Comparison of ENCODE assay signal across 8 cellular contexts in genomic region chr22:45212992-45213751, GRCh38. TPM values are rescaled to one million over a fixed set of nuclear protein-coding genes. Genes with fewer than 3 reads are reported as not detected.
DNase-seq lines count a peak whose midpoint lies in the region; ATAC-seq and TF ChIP-seq lines count a peak whose summit lies in the region.

No MANE protein-coding gene starts in this region.

- peak overlapping the region; percentile 91 for H3K4me3 Mint-ChIP-seq in HFFc6
- no peak overlapping the region for H3K4me3 Mint-ChIP-seq in H9
- no peak overlapping the region for H3K4me3 Mint-ChIP-seq in T-helper 17 cell

- H2BK120ac ChIP-seq in H9 (ENCODE audit: low read depth, low read length, poor library complexity, severe bottlenecking), result no peak overlapping the region

- no peak overlapping the region for H3K4me3 ChIP-seq in SJCRH30

- no peak overlapping the region for H4K8ac ChIP-seq in H9 (replicated peaks; ENCODE audit: insufficient read length, low read depth, low read length)

- no peak overlapping the region for H3K9ac ChIP-seq in H9 (ENCODE audit: extremely low read depth, insufficient read length, low read length)

- no peak overlapping the region for H3K4ac ChIP-seq in H9 (ENCODE audit: low read depth, low read length)

- no peak overlapping the region for H3K4me2 ChIP-seq in H9 (ENCODE audit: insufficient read depth, insufficient read length, low read length)

- H3K27me3 Mint-ChIP-seq in HFFc6 (ENCODE audit: insufficient read depth) (peaks cover 3% of the 10 kb centered on the region), H9 (ENCODE audit: low read depth) (no peaks in the 10 kb centered on the region; the same call in none of the 2 replicates), T-helper 17 cell (no peaks in the 10 kb centered on the region)

- ATAC-seq in GM21515 (IDR thresholded peaks at IDR 0.05; ENCODE audit: unreplicated experiment) (no peak), T-helper 17 cell (no peak)

- H3K18ac ChIP-seq in H9 (ENCODE audit: insufficient read length, low read depth, low read length), result no peak overlapping the region

- H3K9me3 Mint-ChIP-seq in HFFc6 (no peaks in the 10 kb centered on the region), H9 (no peaks in the 10 kb centered on the region)

- H2AFZ ChIP-seq in H9 (ENCODE audit: low read length), result no peak overlapping the region

- H3K9me3 ChIP-seq in H9 (ENCODE audit: control insufficient read depth, low read depth, low read length) (no peaks in the 10 kb centered on the region), SJCRH30 (replicated peaks) (no peaks in the 10 kb centered on the region), T-helper 17 cell (ENCODE audit: control insufficient read depth, low read length, poor library complexity, severe bottlenecking) (no peaks in the 10 kb centered on the region)

- TF ChIP-seq CTCF in HFFc6 (IDR thresholded peaks at IDR 0.05) (no peak), H9 (conservative IDR thresholded peaks at IDR 0.05) (no peak)

- no peak overlapping the region for H2BK20ac ChIP-seq in H9 (ENCODE audit: low read depth, low read length, poor library complexity, severe bottlenecking)

- H3K79me2 ChIP-seq in H9 (ENCODE audit: insufficient read depth, low read length), result no peaks in the 10 kb centered on the region; the same call in 1 of the 2 replicates

- H4K91ac ChIP-seq in H9 (ENCODE audit: insufficient read length, low read depth, low read length), result no peak overlapping the region

- no CpG with 5 or more reads among the region's 22 CpGs for WGBS in H9 (ENCODE audit: extremely low coverage, insufficient read length, low lambda C conversion rate)

- H3K79me1 ChIP-seq in H9 (ENCODE audit: insufficient read depth, low read depth, low read length, poor library complexity, severe bottlenecking), result no peaks in the 10 kb centered on the region

- H3K4me1 Mint-ChIP-seq in HFFc6 (ENCODE audit: low read depth) (peaks cover 52% of the 10 kb centered on the region), H9 (peaks cover 21 to 47% of the 10 kb centered on the region in 2 experiments), T-helper 17 cell (peaks cover 9% of the 10 kb centered on the region)

- 0 out of 2 replicates have a peak, but pooled peaks cover 2% of the 10 kb centered on the region for H3K4me1 ChIP-seq in H9 (ENCODE audit: insufficient read depth, low read length)
- H3K4me1 ChIP-seq in SJCRH30, result peaks cover 5% of the 10 kb centered on the region; the same call in 1 of the 2 replicates

- H4K20me1 ChIP-seq in H9 (ENCODE audit: control insufficient read depth, insufficient read depth, insufficient read length), result no peaks in the 10 kb centered on the region

- H2BK5ac ChIP-seq in H9 (ENCODE audit: insufficient read length, low read length), result no peak overlapping the region

- H3K27me3 ChIP-seq in H9 (ENCODE audit: insufficient read depth, low read length) (no peaks in the 10 kb centered on the region), SJCRH30 (no peaks in the 10 kb centered on the region)

- DNase-seq in HFFc6 (peak; percentile 53), amygdala (lab: John Stamatoyannopoulos, UW) (peak in 43 of 56 donors; percentile 27 to 73 (median 52)), hippocampal formation (lab: John Stamatoyannopoulos, UW) (peak; percentile 38 to 39), stromal cell of bone marrow (ENCODE audit: low read depth) (peak; percentile 61), H9 (no peak), SJCRH30 (no peak), T-helper 17 cell (no peak)

- H3K27ac ChIP-seq in H9 (ENCODE audit: insufficient read length, low read depth, low read length) (no peak overlapping the region), SJCRH30 (no peak overlapping the region)

- H3K23me2 ChIP-seq in H9 (ENCODE audit: insufficient read length, low read depth, low read length, poor library complexity, severe bottlenecking), result no peaks in the 10 kb centered on the region

- peak overlapping the region; percentile 98 for H3K27ac Mint-ChIP-seq in HFFc6
- peak overlapping the region in 1 of 3 experiments; percentile 70; a peak in 1 of 7 replicates for H3K27ac Mint-ChIP-seq in H9
- H3K27ac Mint-ChIP-seq in T-helper 17 cell, result no peak overlapping the region

- no peak overlapping the region for H3T11ph ChIP-seq in H9 (ENCODE audit: low read length)

- H2BK15ac ChIP-seq in H9 (ENCODE audit: low read depth, low read length), result no peak overlapping the region

- H2AK5ac ChIP-seq in H9 (ENCODE audit: insufficient read length, low read length), result no peak overlapping the region

- H3K36me3 Mint-ChIP-seq in HFFc6 (ENCODE audit: low read depth), result peaks cover 19% of the 10 kb centered on the region
- H3K36me3 Mint-ChIP-seq in H9 (ENCODE audit: insufficient read depth in 1 of 3, low read depth in 3 of 3), result peaks cover 0 to 15% (median 3%) of the 10 kb centered on the region in 3 experiments; a peak in 6 of 7 replicates
- no peaks in the 10 kb centered on the region for H3K36me3 Mint-ChIP-seq in T-helper 17 cell (ENCODE audit: low read depth)

- no peak overlapping the region for H3K14ac ChIP-seq in H9 (ENCODE audit: insufficient read depth, low read length)

- no peak overlapping the region for H3K23ac ChIP-seq in H9 (ENCODE audit: insufficient read length, low read depth, low read length)

- H3K56ac ChIP-seq in H9 (ENCODE audit: insufficient read length, low read depth, low read length), result no peak overlapping the region

- H2BK12ac ChIP-seq in H9 (ENCODE audit: insufficient read length, low read depth, low read length), result no peak overlapping the region

- H4K5ac ChIP-seq in H9 (ENCODE audit: insufficient read length, low read depth, low read length), result no peak overlapping the region

- H3K36me3 ChIP-seq in SJCRH30, result no peaks in the 10 kb centered on the region

RNA-seq across cellular contexts. Expression of gene KIAA0930, which starts 27.5 kb away (rescaled TPM):
- 10 to 100 TPM; 53.9 to 70.1 (median 57.8) TPM for total RNA-seq in HFFc6 (2021; fragmentation: NEBNext Ultra II Directional; extraction: Animal tissue kit (Norgen Biotek cat#: 25700))
- 45.3 and 46.2 TPM in 2 replicates for total RNA-seq in H9 (2021)
- 9.3 and 15.2 TPM in 2 replicates for total RNA-seq in SJCRH30 (2014; rRNA removed; shearing (Covaris generic))
- 10 to 100 TPM; 10.9 to 11.6 TPM for total RNA-seq in T-helper 17 cell

RNA-seq across cellular contexts. Expression of gene NUP50, which starts 49.4 kb away (rescaled TPM):
- total RNA-seq in HFFc6 (2021; fragmentation: NEBNext Ultra II Directional; extraction: Animal tissue kit (Norgen Biotek cat#: 25700)), result 10 to 100 TPM; 44.3 to 63.0 (median 56.6) TPM
- 125 and 134 TPM in 2 replicates for total RNA-seq in H9 (2021)
- 52.2 and 58.6 TPM in 2 replicates for total RNA-seq in SJCRH30 (2014; rRNA removed; shearing (Covaris generic))
- 10 to 100 TPM; 89.3 to 99.2 TPM for total RNA-seq in T-helper 17 cell

Comparison
In these comparisons a context has a peak if more than half of its experiments do, and no peak if none do; other contexts are left out.
1. DNase-seq: peak in HFFc6 (single experiment), amygdala (43 of 56), hippocampal formation (2 of 2) and stromal cell of bone marrow (single experiment); none in H9 (single experiment), SJCRH30 (0 of 2) and T-helper 17 cell (0 of 3).